Comparison of ENCODE assay signal across 8 cellular contexts in genomic region chr18:48833701-48834394, GRCh38.
DNase-seq lines count a peak whose midpoint lies in the region; ATAC-seq and TF ChIP-seq lines count a peak whose summit lies in the region.

No MANE protein-coding gene starts in this region.

- TF ChIP-seq CTCF in CD8-positive, alpha-beta T cell (IDR thresholded peaks at IDR 0.05): no peak
- TF ChIP-seq CTCF in esophagus squamous epithelium (IDR thresholded peaks at IDR 0.05): no peak

- no peaks in the 10 kb centered on the region for H3K9me3 ChIP-seq in CD8-positive, alpha-beta T cell (ENCODE audit: low read length)
- no peaks in the 10 kb centered on the region for H3K9me3 ChIP-seq in esophagus squamous epithelium

- CTCF ChIA-PET in CD8-positive, alpha-beta T cell (lab: Charles Lee): no interaction called here

- 51 to 71% methylated on average over 8 to 12 of the region's 13 CpGs for WGBS in esophagus squamous epithelium, 2 donors

- H3K9me3 Mint-ChIP-seq in CD8-positive, alpha-beta T cell: no peaks in the 10 kb centered on the region

- H3K4me1 ChIP-seq in CD8-positive, alpha-beta T cell (ENCODE audit: insufficient read depth, low read length): peaks cover 61% of the 10 kb centered on the region
- peaks cover 21 to 66% (median 41%) of the 10 kb centered on the region in 3 donors for H3K4me1 ChIP-seq in esophagus squamous epithelium

- intact Hi-C loops in CD8-positive, alpha-beta T cell (cut with DNase I, micrococcal nuclease): loop anchor here (1.0 to 5.0 kb wide), 5 partner anchors 8 to 119 kb away; partner anchors contain the start of gene SMAD7 (in 1 of the 2)
- intact Hi-C loops in esophagus squamous epithelium (cut with DNase I): no loop called here

- H3K36me3 ChIP-seq in CD8-positive, alpha-beta T cell (ENCODE audit: insufficient read depth, low read length): no peaks in the 10 kb centered on the region
- peaks cover 0 to 4% (median 0%) of the 10 kb centered on the region in 3 donors for H3K36me3 ChIP-seq in esophagus squamous epithelium

- H3K27ac ChIP-seq in CD8-positive, alpha-beta T cell (ENCODE audit: low read depth, low read length): peak overlapping the region; percentile 36
- H3K27ac ChIP-seq in esophagus squamous epithelium: peak overlapping the region; percentile 4 to 62 (median 34)

- H3K4me3 Mint-ChIP-seq in CD8-positive, alpha-beta T cell: peak overlapping the region; percentile 82

- POLR2A ChIA-PET in CD8-positive, alpha-beta T cell (lab: Charles Lee): interaction anchor here (0.9 to 2.0 kb wide), 4 partner anchors 10 to 35 kb away, joined by 3 to 6 read pairs (median 3); no protein-coding TSS in a partner anchor

- H3K27me3 Mint-ChIP-seq in CD8-positive, alpha-beta T cell (ENCODE audit: low read depth): no peaks in the 10 kb centered on the region

- H3K27ac Mint-ChIP-seq in CD8-positive, alpha-beta T cell: peak overlapping the region; percentile 89

- H3K4me3 ChIP-seq in CD8-positive, alpha-beta T cell (ENCODE audit: low read depth, low read length): peak overlapping the region; percentile 8
- peak overlapping the region in 3 of 4 donors; percentile 1 to 45 (median 20) for H3K4me3 ChIP-seq in esophagus squamous epithelium

- TF ChIP-seq POLR2A in esophagus squamous epithelium (IDR thresholded peaks at IDR 0.05): peak in 1 of 4 donors; percentile 42

- DNase-seq in CD8-positive, alpha-beta T cell: peak; percentile 28 to 69 (median 48)
- peak; percentile 74 for DNase-seq in activated CD4-positive, alpha-beta T cell treated with anti-CD3 and anti-CD28 coated beads for 48 hours
- no peak for DNase-seq in esophagus squamous epithelium (lab: John Stamatoyannopoulos, UW)
- peak; percentile 60 to 70 for DNase-seq in stimulated activated CD4-positive, alpha-beta T cell treated with anti-CD3 and anti-CD28 coated beads, Interleukin-2, amount 100 ng/mL, for 24 hours
- no peak for DNase-seq in NCI-H146 (lab: John Stamatoyannopoulos, UW)
- no peak for DNase-seq in iPS-NIHi11 (ENCODE audit: low spot score)

- no peaks in the 10 kb centered on the region for H3K27me3 ChIP-seq in CD8-positive, alpha-beta T cell (ENCODE audit: insufficient read depth, low read length)
- no peaks in the 10 kb centered on the region for H3K27me3 ChIP-seq in esophagus squamous epithelium

- H3K4me1 Mint-ChIP-seq in CD8-positive, alpha-beta T cell (ENCODE audit: low read depth): peaks cover 69% of the 10 kb centered on the region

- peak; percentile 74 for ATAC-seq in CD8-positive, alpha-beta T cell
- ATAC-seq in GM21360 (IDR thresholded peaks at IDR 0.05; ENCODE audit: unreplicated experiment) (peak; percentile 61), HG03565 (IDR thresholded peaks at IDR 0.05; ENCODE audit: unreplicated experiment) (peak; percentile 69)

- no peaks in the 10 kb centered on the region for H3K36me3 Mint-ChIP-seq in CD8-positive, alpha-beta T cell

Comparison
In these comparisons a context has a peak if more than half of its experiments do, and no peak if none do; other contexts are left out.
1. DNase-seq: peak in CD8-positive, alpha-beta T cell (7 of 7), activated CD4-positive, alpha-beta T cell treated with anti-CD3 and anti-CD28 coated beads for 48 hours (single experiment) and stimulated activated CD4-positive, alpha-beta T cell treated with anti-CD3 and anti-CD28 coated beads, Interleukin-2, amount 100 ng/mL, for 24 hours (2 of 2); none in esophagus squamous epithelium (single experiment), NCI-H146 (single experiment) and iPS-NIHi11 (single experiment).
2. Peak in every context shown above with its lines, with median percentiles within 50 percentile points of each other: ATAC-seq.